28 cellular contexts compared by ENCODE assay signal in genomic region chr10:103457176-103457712, GRCh38. TPM values are rescaled to one million over a fixed set of nuclear protein-coding genes. Genes with fewer than 3 reads are reported as not detected.
DNase-seq lines count a peak whose midpoint lies in the region; ATAC-seq and TF ChIP-seq lines count a peak whose summit lies in the region.
"Had no signal": no experiment of that assay in that cellular context is flagged by ENCODE, and none has a peak within 500 bp of the region (broad histone marks: within the 10 kb centered on the region; RNA-seq: fewer than 3 reads in every experiment).

No MANE protein-coding gene starts in this region.

- CTCF ChIA-PET in activated CD8-positive, alpha-beta T cell treated with anti-CD3 and anti-CD28 coated beads, Interleukin-2, amount 10 ng/mL, durations not matched to agents 7 days and 5 days (lab: Charles Lee): interaction anchor here (1.1 to 3.1 kb wide), 3 partner anchors 16 to 28 kb away, joined by 3 to 12 read pairs (median 3); no protein-coding TSS in a partner anchor
- CTCF ChIA-PET in activated CD8-positive, alpha-beta T cell treated with anti-CD3 and anti-CD28 coated beads for 36 hours (lab: Charles Lee): no interaction called here

- H4K20me1 ChIP-seq in MM.1S (ENCODE audit: insufficient read depth, low read length): no peaks in the 10 kb centered on the region

- peaks cover 65% of the 10 kb centered on the region for H3K4me1 Mint-ChIP-seq in activated CD8-positive, alpha-beta T cell treated with anti-CD3 and anti-CD28 coated beads, Interleukin-2, amount 10 ng/mL, durations not matched to agents 7 days and 5 days (ENCODE audit: low read depth)
- peaks cover 15% of the 10 kb centered on the region for H3K4me1 Mint-ChIP-seq in activated CD8-positive, alpha-beta T cell treated with anti-CD3 and anti-CD28 coated beads for 36 hours (ENCODE audit: low read depth)
- H3K4me1 Mint-ChIP-seq in dendritic cell treated with granulocyte-macrophage colony-stimulating factor and Interleukin-4, amounts not matched to agents 40 ng/mL and 50 ng/mL, for 4 days (ENCODE audit: low read depth): peaks cover 38% of the 10 kb centered on the region
- H3K4me1 Mint-ChIP-seq in stimulated activated naive B cell treated with anti-CD40 and anti-IgM and Interleukin-4, amounts not matched to agents 10 μg/mL and 1 μg/mL and 100 μg/mL, for 72 hours: peaks cover 6 to 7% of the 10 kb centered on the region in 2 donors

- DNase-seq in activated CD8-positive, alpha-beta T cell treated with anti-CD3 and anti-CD28 coated beads, Interleukin-2, amount 10 ng/mL, durations not matched to agents 7 days and 5 days: no peak
- DNase-seq in activated CD8-positive, alpha-beta T cell treated with anti-CD3 and anti-CD28 coated beads for 36 hours: no peak
- DNase-seq in MM.1S: no peak
- no peak for DNase-seq in stimulated activated naive B cell treated with anti-CD40 and anti-IgM and Interleukin-4, amounts not matched to agents 10 μg/mL and 1 μg/mL and 100 μg/mL, for 72 hours
- no peak for DNase-seq in cortex of kidney (lab: John Stamatoyannopoulos, UW)
- no peak for DNase-seq in amniotic stem cell (lab: John Stamatoyannopoulos, UW)
- DNase-seq: activated T-cell treated with anti-CD3 and anti-CD28 coated beads, Interleukin-2, amount 50 U/mL, for 72 hours; body of pancreas; Calu3; effector memory CD4-positive, alpha-beta T cell; foreskin fibroblast; heart left ventricle; KG1; MV-4-11; NCI-H146; NCI-H226; NCI-H748 treated with DMSO at 0.1 percent for 48 hours; nucleus accumbens had no signal

- POLR2A ChIA-PET in activated CD8-positive, alpha-beta T cell treated with anti-CD3 and anti-CD28 coated beads, Interleukin-2, amount 10 ng/mL, durations not matched to agents 7 days and 5 days (lab: Charles Lee): no interaction called here
- POLR2A ChIA-PET in activated CD8-positive, alpha-beta T cell treated with anti-CD3 and anti-CD28 coated beads for 36 hours (lab: Charles Lee): no interaction called here

- no peak for ATAC-seq in activated CD8-positive, alpha-beta T cell treated with anti-CD3 and anti-CD28 coated beads, Interleukin-2, amount 10 ng/mL, durations not matched to agents 7 days and 5 days
- ATAC-seq in activated CD8-positive, alpha-beta T cell treated with anti-CD3 and anti-CD28 coated beads for 36 hours: no peak
- ATAC-seq in stimulated activated naive B cell treated with anti-CD40 and anti-IgM and Interleukin-4, amounts not matched to agents 10 μg/mL and 1 μg/mL and 100 μg/mL, for 72 hours (replicated peaks): no peak
- ATAC-seq: activated CD4-positive, CD25-positive, alpha-beta regulatory T cell treated with anti-CD3 and anti-CD28 coated beads, Interleukin-2, amount 50 U/mL, for 24 hours; activated T-cell treated with anti-CD3 and anti-CD28 coated beads, Interleukin-2, amount 50 U/mL, for 72 hours; body of pancreas; heart left ventricle had no signal

- H3K27me3 ChIP-seq in MM.1S (replicated peaks; ENCODE audit: insufficient read depth, low read length): no peaks in the 10 kb centered on the region
- H3K27me3 ChIP-seq: body of pancreas, heart left ventricle had no signal

- intact Hi-C loops in activated CD8-positive, alpha-beta T cell treated with anti-CD3 and anti-CD28 coated beads for 36 hours (cut with micrococcal nuclease): no loop called here
- intact Hi-C loops in dendritic cell treated with granulocyte-macrophage colony-stimulating factor and Interleukin-4, amounts not matched to agents 40 ng/mL and 50 ng/mL, for 4 days (cut with micrococcal nuclease): no loop called here

- peaks cover 18% of the 10 kb centered on the region for H3K4me1 ChIP-seq in MM.1S (ENCODE audit: low read length)

- H3K27ac ChIP-seq in MM.1S (ENCODE audit: low read length): no peak overlapping the region
- H3K27ac ChIP-seq: body of pancreas, heart left ventricle had no signal

- H3K27ac Mint-ChIP-seq in activated CD8-positive, alpha-beta T cell treated with anti-CD3 and anti-CD28 coated beads, Interleukin-2, amount 10 ng/mL, durations not matched to agents 7 days and 5 days: peak overlapping the region; percentile 72
- no peak overlapping the region for H3K27ac Mint-ChIP-seq in activated CD8-positive, alpha-beta T cell treated with anti-CD3 and anti-CD28 coated beads for 36 hours
- peak overlapping the region; percentile 35 for H3K27ac Mint-ChIP-seq in dendritic cell treated with granulocyte-macrophage colony-stimulating factor and Interleukin-4, amounts not matched to agents 40 ng/mL and 50 ng/mL, for 4 days
- peak overlapping the region; percentile 75 for H3K27ac Mint-ChIP-seq in stimulated activated naive B cell treated with anti-CD40 and anti-IgM and Interleukin-4, amounts not matched to agents 10 μg/mL and 1 μg/mL and 100 μg/mL, for 72 hours
- H3K27ac Mint-ChIP-seq: activated naive CD8-positive, alpha-beta T cell; activated T-cell treated with anti-CD3 and anti-CD28 coated beads, Interleukin-2, amount 50 U/mL, for 72 hours; CD14-positive monocyte had no signal

- H3K9ac ChIP-seq in MM.1S (ENCODE audit: low read length): no peak overlapping the region

- H3K9me3 Mint-ChIP-seq in activated CD8-positive, alpha-beta T cell treated with anti-CD3 and anti-CD28 coated beads, Interleukin-2, amount 10 ng/mL, durations not matched to agents 7 days and 5 days (ENCODE audit: insufficient read depth): no peaks in the 10 kb centered on the region
- H3K9me3 Mint-ChIP-seq in activated CD8-positive, alpha-beta T cell treated with anti-CD3 and anti-CD28 coated beads for 36 hours: no peaks in the 10 kb centered on the region
- H3K9me3 Mint-ChIP-seq in dendritic cell treated with granulocyte-macrophage colony-stimulating factor and Interleukin-4, amounts not matched to agents 40 ng/mL and 50 ng/mL, for 4 days: no peaks in the 10 kb centered on the region
- H3K9me3 Mint-ChIP-seq in stimulated activated naive B cell treated with anti-CD40 and anti-IgM and Interleukin-4, amounts not matched to agents 10 μg/mL and 1 μg/mL and 100 μg/mL, for 72 hours: no peaks in the 10 kb centered on the region
- H3K9me3 Mint-ChIP-seq: activated T-cell treated with anti-CD3 and anti-CD28 coated beads, Interleukin-2, amount 50 U/mL, for 72 hours; CD14-positive monocyte had no signal

- H3K9me3 ChIP-seq in MM.1S (replicated peaks; ENCODE audit: insufficient read depth, low read length): no peaks in the 10 kb centered on the region
- H3K9me3 ChIP-seq: body of pancreas, heart left ventricle had no signal

- TF ChIP-seq CTCF in activated CD8-positive, alpha-beta T cell treated with anti-CD3 and anti-CD28 coated beads for 36 hours (IDR thresholded peaks at IDR 0.05): no peak
- TF ChIP-seq CTCF in MM.1S (IDR thresholded peaks at IDR 0.05; ENCODE audit: low read length): no peak

- H3K9me2 ChIP-seq in MM.1S (replicated peaks; ENCODE audit: insufficient read depth, low read length): no peaks in the 10 kb centered on the region

- no peaks in the 10 kb centered on the region for H3F3A ChIP-seq in MM.1S (ENCODE audit: insufficient read depth, low read length)

- H3K4me2 ChIP-seq in MM.1S (ENCODE audit: low read depth, low read length): peak overlapping the region; percentile 3; the same call in 1 of the 2 replicates

- H3K4me3 Mint-ChIP-seq in activated CD8-positive, alpha-beta T cell treated with anti-CD3 and anti-CD28 coated beads, Interleukin-2, amount 10 ng/mL, durations not matched to agents 7 days and 5 days: peak overlapping the region; percentile 38
- H3K4me3 Mint-ChIP-seq in activated CD8-positive, alpha-beta T cell treated with anti-CD3 and anti-CD28 coated beads for 36 hours: no peak overlapping the region
- H3K4me3 Mint-ChIP-seq in dendritic cell treated with granulocyte-macrophage colony-stimulating factor and Interleukin-4, amounts not matched to agents 40 ng/mL and 50 ng/mL, for 4 days: no peak overlapping the region
- no peak overlapping the region for H3K4me3 Mint-ChIP-seq in stimulated activated naive B cell treated with anti-CD40 and anti-IgM and Interleukin-4, amounts not matched to agents 10 μg/mL and 1 μg/mL and 100 μg/mL, for 72 hours
- H3K4me3 Mint-ChIP-seq: activated naive CD8-positive, alpha-beta T cell; activated T-cell treated with anti-CD3 and anti-CD28 coated beads, Interleukin-2, amount 50 U/mL, for 72 hours; CD14-positive monocyte had no signal

- H2AFZ ChIP-seq in MM.1S (ENCODE audit: low read length): no peak overlapping the region

- H3K36me3 Mint-ChIP-seq in activated CD8-positive, alpha-beta T cell treated with anti-CD3 and anti-CD28 coated beads, Interleukin-2, amount 10 ng/mL, durations not matched to agents 7 days and 5 days (ENCODE audit: low read depth): peaks cover 8% of the 10 kb centered on the region
- H3K36me3 Mint-ChIP-seq in activated CD8-positive, alpha-beta T cell treated with anti-CD3 and anti-CD28 coated beads for 36 hours (ENCODE audit: low read depth): no peaks in the 10 kb centered on the region
- peaks cover 1% of the 10 kb centered on the region for H3K36me3 Mint-ChIP-seq in dendritic cell treated with granulocyte-macrophage colony-stimulating factor and Interleukin-4, amounts not matched to agents 40 ng/mL and 50 ng/mL, for 4 days (ENCODE audit: low read depth)
- peaks cover 0 to 1% of the 10 kb centered on the region in 2 donors for H3K36me3 Mint-ChIP-seq in stimulated activated naive B cell treated with anti-CD40 and anti-IgM and Interleukin-4, amounts not matched to agents 10 μg/mL and 1 μg/mL and 100 μg/mL, for 72 hours
- H3K36me3 Mint-ChIP-seq: activated naive CD8-positive, alpha-beta T cell; CD14-positive monocyte had no signal

- H3K36me3 ChIP-seq in MM.1S (replicated peaks; ENCODE audit: insufficient read depth, low read length): no peaks in the 10 kb centered on the region
- H3K36me3 ChIP-seq: heart left ventricle had no signal

- no peaks in the 10 kb centered on the region for H3K27me3 Mint-ChIP-seq in activated CD8-positive, alpha-beta T cell treated with anti-CD3 and anti-CD28 coated beads, Interleukin-2, amount 10 ng/mL, durations not matched to agents 7 days and 5 days (ENCODE audit: low read depth)
- H3K27me3 Mint-ChIP-seq in activated CD8-positive, alpha-beta T cell treated with anti-CD3 and anti-CD28 coated beads for 36 hours: no peaks in the 10 kb centered on the region
- no peaks in the 10 kb centered on the region for H3K27me3 Mint-ChIP-seq in dendritic cell treated with granulocyte-macrophage colony-stimulating factor and Interleukin-4, amounts not matched to agents 40 ng/mL and 50 ng/mL, for 4 days
- peaks cover 4 to 18% of the 10 kb centered on the region in 2 donors for H3K27me3 Mint-ChIP-seq in stimulated activated naive B cell treated with anti-CD40 and anti-IgM and Interleukin-4, amounts not matched to agents 10 μg/mL and 1 μg/mL and 100 μg/mL, for 72 hours
- H3K27me3 Mint-ChIP-seq: activated naive CD8-positive, alpha-beta T cell had no signal

- H3K4me3 ChIP-seq in MM.1S (ENCODE audit: low read length): no peak overlapping the region
- H3K4me3 ChIP-seq: body of pancreas, heart left ventricle had no signal

- H3K79me2 ChIP-seq in MM.1S (ENCODE audit: low read length): peaks cover 7% of the 10 kb centered on the region; the same call in 1 of the 2 replicates

RNA-seq across cellular contexts. Expression of gene CALHM1, which starts 1.5 kb away (rescaled TPM):
- total RNA-seq in activated CD8-positive, alpha-beta T cell treated with anti-CD3 and anti-CD28 coated beads, Interleukin-2, amount 10 ng/mL, durations not matched to agents 7 days and 5 days: 1 to 10 TPM; 1.8 TPM
- not detected for total RNA-seq in activated CD8-positive, alpha-beta T cell treated with anti-CD3 and anti-CD28 coated beads for 36 hours
- total RNA-seq: activated T-cell treated with anti-CD3 and anti-CD28 coated beads, Interleukin-2, amount 50 U/mL, for 72 hours; body of pancreas; Calu3; Daoy; heart left ventricle; HT1080; pulmonary artery endothelial cell; skeletal muscle tissue; subcutaneous adipose tissue; urinary bladder had no signal

RNA-seq across cellular contexts. Expression of gene CALHM2, which starts 5.1 kb away (rescaled TPM):
- total RNA-seq in activated CD8-positive, alpha-beta T cell treated with anti-CD3 and anti-CD28 coated beads, Interleukin-2, amount 10 ng/mL, durations not matched to agents 7 days and 5 days: 100 to 1,000 TPM; 131 to 135 TPM
- total RNA-seq in activated CD8-positive, alpha-beta T cell treated with anti-CD3 and anti-CD28 coated beads for 36 hours: 1 to 10 TPM; 7.6 to 9.5 TPM
- total RNA-seq: HT1080 had no signal

RNA-seq across cellular contexts. Expression of gene CALHM3, which starts 21.8 kb away (rescaled TPM):
- under 1 TPM; 0.45 to 0.63 TPM for total RNA-seq in activated CD8-positive, alpha-beta T cell treated with anti-CD3 and anti-CD28 coated beads, Interleukin-2, amount 10 ng/mL, durations not matched to agents 7 days and 5 days
- total RNA-seq in activated CD8-positive, alpha-beta T cell treated with anti-CD3 and anti-CD28 coated beads for 36 hours: not detected
- total RNA-seq: activated T-cell treated with anti-CD3 and anti-CD28 coated beads, Interleukin-2, amount 50 U/mL, for 72 hours; Calu3; heart left ventricle; HT1080; pulmonary artery endothelial cell; skeletal muscle tissue; subcutaneous adipose tissue; urinary bladder had no signal

RNA-seq across cellular contexts. Expression of gene NEURL1, which starts 36.3 kb away (rescaled TPM):
- total RNA-seq in activated CD8-positive, alpha-beta T cell treated with anti-CD3 and anti-CD28 coated beads, Interleukin-2, amount 10 ng/mL, durations not matched to agents 7 days and 5 days: 1 to 10 TPM; 1.1 TPM
- total RNA-seq in activated CD8-positive, alpha-beta T cell treated with anti-CD3 and anti-CD28 coated beads for 36 hours: 1 to 10 TPM; 1.7 to 1.9 TPM
- total RNA-seq: Calu3, Daoy, HT1080, subcutaneous adipose tissue had no signal

Comparison
In these comparisons a context has a peak if more than half of its experiments do, and no peak if none do; other contexts are left out.
1. RNA of gene CALHM2, which starts 5.1 kb away (total RNA-seq): 131 to 135 TPM in activated CD8-positive, alpha-beta T cell treated with anti-CD3 and anti-CD28 coated beads, Interleukin-2, amount 10 ng/mL, durations not matched to agents 7 days and 5 days; 7.6 to 9.5 TPM in activated CD8-positive, alpha-beta T cell treated with anti-CD3 and anti-CD28 coated beads for 36 hours; every median in the first group is over 10 times any median in the second.